In genomic region chr5:56003633-56004032, GRCh38 we compare ENCODE assay signal across 17 cellular contexts. TPM values are rescaled to one million over a fixed set of nuclear protein-coding genes. Genes with fewer than 3 reads are reported as not detected.
A peak's percentile ranks its signal among the peaks of the same experiment; 100 is the strongest.
DNase-seq lines count a peak whose midpoint lies in the region; ATAC-seq and TF ChIP-seq lines count a peak whose summit lies in the region.
"Had no signal": no experiment of that assay in that cellular context is flagged by ENCODE, and none has a peak within 500 bp of the region (broad histone marks: within the 10 kb centered on the region; RNA-seq: fewer than 3 reads in every experiment).

No MANE protein-coding gene starts in this region.

- ATAC-seq in sciatic nerve (peak; percentile 28), HG02885 (IDR thresholded peaks at IDR 0.05; ENCODE audit: poor library complexity, unreplicated experiment) (no peak), GM18858 (IDR thresholded peaks at IDR 0.05; ENCODE audit: unreplicated experiment) (no peak), left ventricle myocardium superior (no peak)
- ATAC-seq: naive thymus-derived CD4-positive, alpha-beta T cell; stimulated activated naive B cell treated with anti-CD40 and anti-IgM and Interleukin-4, amounts not matched to agents 10 μg/mL and 1 μg/mL and 100 μg/mL, for 72 hours had no signal

- H3K27ac ChIP-seq in C4-2B (peak overlapping the region; percentile 4; the same call in 1 of the 2 replicates), epithelial cell of prostate (peak overlapping the region; percentile 64)

- TF ChIP-seq CTCF in C4-2B (conservative IDR thresholded peaks at IDR 0.05) = no peak

- DNase-seq in NCI-H2029 (lab: John Stamatoyannopoulos, UW) (peak; percentile 40), epithelial cell of prostate (ENCODE audit: low read depth, low spot score) (no peak), sciatic nerve (ENCODE audit: low spot score) (no peak), left ventricle myocardium superior (no peak), cerebellum (ENCODE audit: low spot score) (no peak)
- DNase-seq: GF-D8; immature natural killer cell; naive thymus-derived CD4-positive, alpha-beta T cell; NCI-H1048; NK-92 treated with Interleukin-12 subunit alpha and Interleukin-12 subunit beta, amount 100 ng/mL, for 24 hours; posterior cingulate gyrus; stimulated activated CD4-positive, alpha-beta T cell treated with anti-CD3 and anti-CD28 coated beads, Interleukin-12 subunit alpha, Interleukin-12 subunit beta, amount 100 ng/mL, for 4 hours; stimulated activated naive B cell treated with anti-CD40 and anti-IgM and Interleukin-4, amounts not matched to agents 10 μg/mL and 1 μg/mL and 100 μg/mL, for 72 hours; T-helper 1 cell had no signal

- intact Hi-C loops in sciatic nerve (cut with DNase I) = no loop called here
- intact Hi-C loops in left ventricle myocardium superior (cut with micrococcal nuclease) = no loop called here

RNA-seq across cellular contexts. Expression of gene IL6ST, which starts 8.9 kb away (rescaled TPM):
- total RNA-seq in sciatic nerve (328 TPM), left ventricle myocardium superior (153 TPM), cerebellum (69.0 TPM)
